ENCODE assay signal across 1 cellular context in genomic region chr5:180494060-180494509, GRCh38.
TF ChIP-seq lines count a peak whose summit lies in the region.

TSS of gene CNOT6 (plus strand) at chr5:180494379. CDS start at chr5:180529277, 34,898 bp downstream.

TF ChIP-seq in HepG2, 621 proteins besides CTCF, POLR2A, EP300 and RAD21 (continued from another document and continues in another):
- TF ChIP-seq AHDC1 (CRISPR knock-in tag; IDR thresholded peaks at IDR 0.05; ENCODE audit: borderline replicate concordance) (no peak), ZBTB38 (CRISPR knock-in tag; IDR thresholded peaks at IDR 0.05) (peak; percentile 34; the same call in 1 of the 2 replicates), ELF1 (CRISPR knock-in tag; IDR thresholded peaks at IDR 0.05) (no peak), HES4 (CRISPR knock-in tag; IDR thresholded peaks at IDR 0.05; ENCODE audit: borderline replicate concordance) (no peak), FIP1L1 (IDR thresholded peaks at IDR 0.05; ENCODE audit: borderline replicate concordance, insufficient read depth, low read depth, low read length) (no peak), RNF219 (CRISPR knock-in tag; IDR thresholded peaks at IDR 0.05) (no peak), HMGXB4 (CRISPR knock-in tag; IDR thresholded peaks at IDR 0.05; ENCODE audit: borderline replicate concordance in 1 of 2, low read depth in 1 of 2) (peak; percentile 65 to 74; a peak in 3 of 4 replicates), ZNF710 (CRISPR knock-in tag; IDR thresholded peaks at IDR 0.05; ENCODE audit: borderline replicate concordance) (peak; percentile 59; the same call in 1 of the 2 replicates), MED1 (CRISPR knock-in tag; IDR thresholded peaks at IDR 0.05) (no peak), RBFOX2 (IDR thresholded peaks at IDR 0.05; ENCODE audit: low read depth, low read length) (peak; percentile 87), YEATS4 (CRISPR knock-in tag; IDR thresholded peaks at IDR 0.05; ENCODE audit: borderline replicate concordance) (no peak), DBP (CRISPR knock-in tag; IDR thresholded peaks at IDR 0.05; ENCODE audit: not compliant biosample characterization) (no peak), TEAD2 (CRISPR knock-in tag; IDR thresholded peaks at IDR 0.05) (no peak), FOXJ3 (CRISPR knock-in tag; IDR thresholded peaks at IDR 0.05; ENCODE audit: borderline replicate concordance) (no peak), GPN1 (CRISPR knock-in tag; IDR thresholded peaks at IDR 0.05; ENCODE audit: borderline replicate concordance) (peak; percentile 39; the same call in 1 of the 2 replicates), NFE2L2 (IDR thresholded peaks at IDR 0.05; ENCODE audit: low read length) (no peak), GABPB1 (CRISPR knock-in tag; IDR thresholded peaks at IDR 0.05) (peak; percentile 81), YEATS2 (CRISPR knock-in tag; IDR thresholded peaks at IDR 0.05; ENCODE audit: borderline replicate concordance) (peak; percentile 55; the same call in 1 of the 2 replicates), TERF1 (CRISPR knock-in tag; IDR thresholded peaks at IDR 0.05) (no peak), ZNF205 (CRISPR knock-in tag; IDR thresholded peaks at IDR 0.05) (no peak), HNRNPK (IDR thresholded peaks at IDR 0.05; ENCODE audit: low read depth, low read length, poor library complexity, severe bottlenecking) (peak; percentile 79), NFATC3 (CRISPR knock-in tag; IDR thresholded peaks at IDR 0.05) (no peak), ZBTB8A (CRISPR knock-in tag; IDR thresholded peaks at IDR 0.05; ENCODE audit: borderline replicate concordance, low read depth) (no peak), TP53 (CRISPR knock-in tag; conservative IDR thresholded peaks at IDR 0.05) (no peak), ZFP82 (CRISPR knock-in tag; IDR thresholded peaks at IDR 0.05; ENCODE audit: borderline replicate concordance) (peak; percentile 48; the same call in 1 of the 2 replicates), KLF11 (CRISPR knock-in tag; IDR thresholded peaks at IDR 0.05) (0 out of 2 replicates have a peak, but pooled peaks have one; percentile 28), KAT2B (IDR thresholded peaks at IDR 0.05; ENCODE audit: borderline replicate concordance, low read depth, low read length) (no peak), CBX1 (IDR thresholded peaks at IDR 0.05; ENCODE audit: low read depth) (no peak), JUN (CRISPR knock-in tag; IDR thresholded peaks at IDR 0.05) (no peak), NFRKB (IDR thresholded peaks at IDR 0.05) (no peak), REST (IDR thresholded peaks at IDR 0.05; ENCODE audit: borderline replicate concordance in 1 of 2, low read depth in 1 of 2, low read length in 2 of 2) (no peak), GMEB2 (CRISPR knock-in tag; IDR thresholded peaks at IDR 0.05; ENCODE audit: low read depth) (no peak), ETV6 (CRISPR knock-in tag; conservative IDR thresholded peaks at IDR 0.05) (no peak), ZNF800 (CRISPR knock-in tag; IDR thresholded peaks at IDR 0.05) (no peak), ZNF282 (IDR thresholded peaks at IDR 0.05; ENCODE audit: partially characterized antibody) (no peak), MXD4 (CRISPR knock-in tag; IDR thresholded peaks at IDR 0.05) (peak; percentile 81), ZNF331 (CRISPR knock-in tag; IDR thresholded peaks at IDR 0.05) (no peak; the same call in 1 of the 2 replicates)
